In the genomic region with DNA sequence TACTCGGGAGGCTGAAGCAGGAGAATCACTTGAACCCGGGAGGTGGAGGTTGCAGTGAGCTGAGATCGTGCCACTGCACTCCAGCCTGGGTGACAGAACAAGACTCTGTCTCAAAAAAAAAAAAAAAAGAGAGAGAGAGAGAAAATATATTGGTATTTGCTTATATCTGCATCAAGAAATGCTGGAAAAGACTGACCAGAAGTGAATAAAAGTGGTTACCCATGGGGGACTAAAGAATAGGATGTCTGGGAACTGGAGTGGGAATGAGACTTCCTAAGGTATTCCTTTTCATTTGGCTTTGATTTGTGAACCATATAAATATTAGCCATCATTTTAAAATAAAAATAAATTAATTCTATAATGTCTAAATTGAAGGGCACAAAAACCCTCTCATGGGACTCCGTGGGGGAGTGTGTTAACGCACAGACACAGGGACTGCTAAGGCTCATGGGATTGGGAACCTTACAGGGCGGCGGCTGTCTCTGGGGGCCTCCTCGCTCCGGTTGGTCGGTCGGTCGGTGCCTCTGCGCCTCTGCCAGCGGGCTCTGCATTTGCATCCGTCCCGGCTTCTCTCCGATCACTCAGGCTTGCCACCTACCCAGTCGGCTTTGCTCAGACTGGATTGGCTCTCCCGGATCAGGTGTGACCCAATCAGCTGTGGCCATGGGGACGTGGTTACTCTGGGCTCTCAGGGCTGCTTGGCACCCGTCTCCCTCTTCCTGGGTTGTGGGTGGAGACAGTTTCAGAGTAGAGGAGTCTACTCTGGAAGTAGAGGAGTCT, we compare ENCODE assay signal across 8 cellular contexts. TPM values are rescaled to one million over a fixed set of nuclear protein-coding genes. Genes with fewer than 3 reads are reported as not detected.
A peak's percentile ranks its signal among the peaks of the same experiment; 100 is the strongest.
DNase-seq lines count a peak whose midpoint lies in the region; ATAC-seq and FAIRE-seq lines count a peak whose summit lies in the region.

No MANE protein-coding gene starts in this region.

- H2AFZ ChIP-seq in neuron (ENCODE audit: low read depth, low read length) = peak overlapping the region; percentile 46

- no peaks in the 10 kb centered on the region for H3K36me3 ChIP-seq in neuron (ENCODE audit: insufficient read depth, low read length)

- no peaks in the 10 kb centered on the region for H3K27me3 ChIP-seq in neuron (ENCODE audit: insufficient read depth, low read length)

- H3K9me3 ChIP-seq in neuron (ENCODE audit: low read length) = no peaks in the 10 kb centered on the region

- peak overlapping the region; percentile 18 for H3K27ac ChIP-seq in substantia nigra (ENCODE audit: low read depth, low read length, poor library complexity, severe bottlenecking)

- H3K4me1 ChIP-seq in neuron (ENCODE audit: insufficient read depth, low read length) = no peaks in the 10 kb centered on the region

- peak; percentile 55 for DNase-seq in NOMO-1 treated with dmso at 0.1 percent for 144 hours (lab: John Stamatoyannopoulos, UW; ENCODE audit: unreplicated experiment)
- peak; percentile 22 for DNase-seq in activated T-helper 9 cell treated with anti-CD3 and anti-CD28 coated beads, Interleukin-2, amount 50 U/mL, for 16 hours (ENCODE audit: low read depth)
- DNase-seq in frontal cortex (ENCODE audit: low spot score in 2 of 2) = peak; percentile 31 to 83
- peak in 41 of 49 donors; percentile 17 to 89 (median 53) for DNase-seq in substantia nigra (lab: John Stamatoyannopoulos, UW)
- no peak for DNase-seq in OCI-M2 (lab: John Stamatoyannopoulos, UW; ENCODE audit: unreplicated experiment)

- ATAC-seq in GM19025 (IDR thresholded peaks at IDR 0.05; ENCODE audit: low read depth, unreplicated experiment) (peak; percentile 85), HG03442 (IDR thresholded peaks at IDR 0.05; ENCODE audit: unreplicated experiment) (peak; percentile 60)

- no peak for FAIRE-seq in frontal cortex (lab: Jason Lieb, UNC)

- H3K4me3 ChIP-seq in neuron (ENCODE audit: low read length) = no peak overlapping the region

RNA-seq across cellular contexts. Expression of a gene that starts 12.7 kb away (rescaled TPM):
- 229 TPM for total RNA-seq in frontal cortex
